In genomic region chr15:41661078-41661528, GRCh38 we compare ENCODE assay signal across 8 cellular contexts. TPM values are rescaled to one million over a fixed set of nuclear protein-coding genes. Genes with fewer than 3 reads are reported as not detected.
DNase-seq lines count a peak whose midpoint lies in the region; ATAC-seq and TF ChIP-seq lines count a peak whose summit lies in the region.

No MANE protein-coding gene starts in this region.

- peaks cover 28 to 29% of the 10 kb centered on the region in 2 donors for H3K4me1 Mint-ChIP-seq in natural killer cell treated with Interleukin-12 subunit alpha and Interleukin-12 subunit beta and Interleukin-15 and Interleukin-18, amount 100 ng/mL, for 72 hours (ENCODE audit: low read depth in 2 of 2)

- no peaks in the 10 kb centered on the region for H3K36me3 Mint-ChIP-seq in natural killer cell treated with Interleukin-12 subunit alpha and Interleukin-12 subunit beta and Interleukin-15 and Interleukin-18, amount 100 ng/mL, for 72 hours

- peak overlapping the region; percentile 93 for H3K4me3 Mint-ChIP-seq in natural killer cell treated with Interleukin-12 subunit alpha and Interleukin-12 subunit beta and Interleukin-15 and Interleukin-18, amount 100 ng/mL, for 72 hours

- no peak for TF ChIP-seq CTCF in LNCaP clone FGC (IDR thresholded peaks at IDR 0.05; ENCODE audit: control insufficient read depth, extremely low read depth, insufficient read depth)

- H3K27me3 Mint-ChIP-seq in natural killer cell treated with Interleukin-12 subunit alpha and Interleukin-12 subunit beta and Interleukin-15 and Interleukin-18, amount 100 ng/mL, for 72 hours, result no peaks in the 10 kb centered on the region

- H3K27ac Mint-ChIP-seq in natural killer cell treated with Interleukin-12 subunit alpha and Interleukin-12 subunit beta and Interleukin-15 and Interleukin-18, amount 100 ng/mL, for 72 hours, result peak overlapping the region; percentile 88 to 99

- H3K4me3 ChIP-seq in LNCaP clone FGC (ENCODE audit: low read depth, low read length), result peak overlapping the region; percentile 56

- H3K9me3 Mint-ChIP-seq in natural killer cell treated with Interleukin-12 subunit alpha and Interleukin-12 subunit beta and Interleukin-15 and Interleukin-18, amount 100 ng/mL, for 72 hours, result peaks cover 3% of the 10 kb centered on the region

- DNase-seq in LNCaP clone FGC (ENCODE audit: low read depth), result no peak
- DNase-seq in cerebellar cortex (ENCODE audit: low spot score), result peak; percentile 35
- DNase-seq in natural killer cell treated with Interleukin-12 subunit alpha and Interleukin-12 subunit beta and Interleukin-15 and Interleukin-18, amount 100 ng/mL, for 72 hours (ENCODE audit: low spot score), result no peak
- no peak for DNase-seq in HPDE6-E6E7 (ENCODE audit: extremely low spot score)
- no peak for DNase-seq in SHP77 treated with DMSO at 0.1 percent for 48 hours (lab: John Stamatoyannopoulos, UW)
- DNase-seq in Ammon's horn (ENCODE audit: low spot score), result no peak

- ATAC-seq in GM18517 (IDR thresholded peaks at IDR 0.05; ENCODE audit: unreplicated experiment) (peak; percentile 1), GM21786 (IDR thresholded peaks at IDR 0.05; ENCODE audit: unreplicated experiment) (no peak)
- no peak for ATAC-seq in natural killer cell treated with Interleukin-12 subunit alpha and Interleukin-12 subunit beta and Interleukin-15 and Interleukin-18, amount 100 ng/mL, for 72 hours

RNA-seq across cellular contexts. Expression of gene MGA, which starts 0.9 kb away (rescaled TPM):
- 10 to 100 TPM; 42.6 to 54.8 TPM for total RNA-seq in natural killer cell treated with Interleukin-12 subunit alpha and Interleukin-12 subunit beta and Interleukin-15 and Interleukin-18, amount 100 ng/mL, for 72 hours
